Comparison of ENCODE assay signal across 1 cellular context in the genomic region with DNA sequence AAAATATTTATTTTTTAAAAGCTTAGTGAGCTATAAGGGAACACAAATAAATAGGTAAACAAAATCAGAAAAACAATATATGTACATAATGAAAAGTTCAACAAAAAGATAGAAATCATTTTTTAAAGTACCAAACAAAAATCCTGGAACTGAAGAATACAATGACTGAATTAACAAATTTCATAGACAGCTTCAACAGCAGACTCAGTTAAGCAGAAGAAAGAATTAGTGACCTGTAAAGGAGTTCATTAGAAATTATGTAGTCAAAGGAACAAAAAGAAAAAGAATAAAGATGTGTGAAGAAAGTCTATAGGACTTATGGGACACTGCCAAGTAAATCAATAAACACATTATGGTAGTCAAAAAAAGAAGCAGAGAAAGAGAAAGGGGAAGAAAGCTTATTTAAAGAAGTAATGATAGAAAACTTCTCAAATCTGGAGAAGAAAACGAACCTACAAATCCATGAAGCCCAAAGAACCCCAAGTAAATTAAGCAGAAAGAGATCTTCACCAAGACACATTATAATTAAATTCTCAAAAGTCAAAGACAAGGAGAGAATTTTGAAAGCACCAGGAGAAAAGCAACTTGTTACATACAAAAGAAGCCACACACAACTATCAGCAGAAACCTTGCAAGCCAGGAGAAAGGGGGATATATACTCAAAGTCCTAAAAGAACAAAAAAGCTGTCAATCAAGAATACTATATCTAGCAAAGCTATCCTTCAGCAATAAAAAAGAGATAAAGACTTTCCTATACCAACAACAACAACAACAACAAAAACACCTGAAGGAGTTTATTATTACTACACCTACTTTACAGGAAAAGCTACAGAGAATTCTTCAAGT.
A peak's percentile ranks its signal among the peaks of the same experiment; 100 is the strongest.
TF ChIP-seq lines count a peak whose summit lies in the region.

No MANE protein-coding gene starts in this region.

TF ChIP-seq in K562, 482 proteins besides CTCF, POLR2A, EP300 and RAD21:
- TF ChIP-seq, protein P1, sequence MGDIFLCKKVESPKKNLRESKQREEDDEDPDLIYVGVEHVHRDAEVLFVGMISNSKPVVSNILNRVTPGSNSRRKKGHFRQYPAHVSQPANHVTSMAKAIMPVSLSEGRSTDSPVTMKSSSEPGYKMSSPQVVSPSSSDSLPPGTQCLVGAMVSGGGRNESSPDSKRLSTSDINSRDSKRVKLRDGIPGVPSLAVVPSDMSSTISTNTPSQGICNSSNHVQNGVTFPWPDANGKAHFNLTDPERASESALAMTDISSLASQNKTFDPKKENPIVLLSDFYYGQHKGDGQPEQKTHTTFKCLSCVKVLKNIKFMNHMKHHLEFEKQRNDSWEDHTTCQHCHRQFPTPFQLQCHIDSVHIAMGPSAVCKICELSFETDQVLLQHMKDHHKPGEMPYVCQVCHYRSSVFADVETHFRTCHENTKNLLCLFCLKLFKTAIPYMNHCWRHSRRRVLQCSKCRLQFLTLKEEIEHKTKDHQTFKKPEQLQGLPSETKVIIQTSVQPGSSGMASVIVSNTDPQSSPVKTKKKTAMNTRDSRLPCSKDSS (IDR thresholded peaks at IDR 0.05; ENCODE audit: low read depth, partially characterized antibody) = peak; percentile 94
- TF ChIP-seq TRIM24 (IDR thresholded peaks at IDR 0.05) = peak; percentile 11 to 74; a peak in 2 of 4 replicates
- no peak for TF ChIP-seq HMGXB4 (CRISPR knock-in tag; IDR thresholded peaks at IDR 0.05)
- 0 out of 4 replicates have a peak, but pooled peaks of 1 of the 2 experiments have one; percentile 45 for TF ChIP-seq ARNT (IDR thresholded peaks at IDR 0.05)
- TF ChIP-seq CBX3 (IDR thresholded peaks at IDR 0.05; ENCODE audit: borderline replicate concordance in 1 of 2, low read length in 2 of 2) = peak in 1 of 2 experiments; percentile 92; a peak in 2 of 3 replicates
- TF ChIP-seq ZEB2 (IDR thresholded peaks at IDR 0.05) = peak; percentile 71
- TF ChIP-seq CBX5 (IDR thresholded peaks at IDR 0.05; ENCODE audit: borderline replicate concordance, low read depth) = peak; percentile 79
- 0 out of 2 replicates have a peak, but pooled peaks have one; percentile 22 for TF ChIP-seq JUN (IDR thresholded peaks at IDR 0.05; ENCODE audit: borderline replicate concordance, low read depth, low read length)
- no peak for TF ChIP-seq JUN (CRISPR knock-in tag; IDR thresholded peaks at IDR 0.05; ENCODE audit: borderline replicate concordance)
- TF ChIP-seq ZNF512 (tag; IDR thresholded peaks at IDR 0.05) = 0 out of 2 replicates have a peak, but pooled peaks have one; percentile 12
- TF ChIP-seq KLF10 (CRISPR knock-in tag; IDR thresholded peaks at IDR 0.05) = no peak
- 0 out of 2 replicates have a peak, but pooled peaks have one; percentile 22 for TF ChIP-seq NFRKB (IDR thresholded peaks at IDR 0.05; ENCODE audit: low read depth)
- peak; percentile 20; the same call in 1 of the 2 replicates for TF ChIP-seq EP400 (IDR thresholded peaks at IDR 0.05)
- TF ChIP-seq, protein P2, sequence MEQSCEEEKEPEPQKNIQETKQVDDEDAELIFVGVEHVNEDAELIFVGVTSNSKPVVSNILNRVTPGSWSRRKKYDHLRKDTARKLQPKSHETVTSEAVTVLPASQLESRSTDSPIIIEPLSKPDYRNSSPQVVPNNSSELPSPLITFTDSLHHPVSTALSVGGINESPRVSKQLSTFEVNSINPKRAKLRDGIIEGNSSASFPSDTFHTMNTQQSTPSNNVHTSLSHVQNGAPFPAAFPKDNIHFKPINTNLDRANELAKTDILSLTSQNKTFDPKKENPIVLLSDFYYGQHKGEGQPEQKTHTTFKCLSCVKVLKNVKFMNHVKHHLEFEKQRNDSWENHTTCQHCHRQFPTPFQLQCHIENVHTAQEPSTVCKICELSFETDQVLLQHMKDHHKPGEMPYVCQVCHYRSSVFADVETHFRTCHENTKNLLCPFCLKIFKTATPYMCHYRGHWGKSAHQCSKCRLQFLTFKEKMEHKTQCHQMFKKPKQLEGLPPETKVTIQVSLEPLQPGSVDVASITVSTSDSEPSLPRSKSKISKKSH (CRISPR knock-in tag; IDR thresholded peaks at IDR 0.05) = peak; percentile 88
- TF ChIP-seq, protein P3, sequence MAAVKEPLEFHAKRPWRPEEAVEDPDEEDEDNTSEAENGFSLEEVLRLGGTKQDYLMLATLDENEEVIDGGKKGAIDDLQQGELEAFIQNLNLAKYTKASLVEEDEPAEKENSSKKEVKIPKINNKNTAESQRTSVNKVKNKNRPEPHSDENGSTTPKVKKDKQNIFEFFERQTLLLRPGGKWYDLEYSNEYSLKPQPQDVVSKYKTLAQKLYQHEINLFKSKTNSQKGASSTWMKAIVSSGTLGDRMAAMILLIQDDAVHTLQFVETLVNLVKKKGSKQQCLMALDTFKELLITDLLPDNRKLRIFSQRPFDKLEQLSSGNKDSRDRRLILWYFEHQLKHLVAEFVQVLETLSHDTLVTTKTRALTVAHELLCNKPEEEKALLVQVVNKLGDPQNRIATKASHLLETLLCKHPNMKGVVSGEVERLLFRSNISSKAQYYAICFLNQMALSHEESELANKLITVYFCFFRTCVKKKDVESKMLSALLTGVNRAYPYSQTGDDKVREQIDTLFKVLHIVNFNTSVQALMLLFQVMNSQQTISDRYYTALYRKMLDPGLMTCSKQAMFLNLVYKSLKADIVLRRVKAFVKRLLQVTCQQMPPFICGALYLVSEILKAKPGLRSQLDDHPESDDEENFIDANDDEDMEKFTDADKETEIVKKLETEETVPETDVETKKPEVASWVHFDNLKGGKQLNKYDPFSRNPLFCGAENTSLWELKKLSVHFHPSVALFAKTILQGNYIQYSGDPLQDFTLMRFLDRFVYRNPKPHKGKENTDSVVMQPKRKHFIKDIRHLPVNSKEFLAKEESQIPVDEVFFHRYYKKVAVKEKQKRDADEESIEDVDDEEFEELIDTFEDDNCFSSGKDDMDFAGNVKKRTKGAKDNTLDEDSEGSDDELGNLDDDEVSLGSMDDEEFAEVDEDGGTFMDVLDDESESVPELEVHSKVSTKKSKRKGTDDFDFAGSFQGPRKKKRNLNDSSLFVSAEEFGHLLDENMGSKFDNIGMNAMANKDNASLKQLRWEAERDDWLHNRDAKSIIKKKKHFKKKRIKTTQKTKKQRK (IDR thresholded peaks at IDR 0.05; ENCODE audit: borderline replicate concordance, low read depth, low read length) = peak; percentile 11; the same call in 1 of the 2 replicates
- no peak for TF ChIP-seq TBP (optimal IDR thresholded peaks at IDR 0.05; ENCODE audit: low read depth, low read length)
- no peak for TF ChIP-seq SMARCA5 (IDR thresholded peaks at IDR 0.05)
- no peak for TF ChIP-seq TAF7 (tag; IDR thresholded peaks at IDR 0.05)
- peak; percentile 96 for TF ChIP-seq TRIM28 (IDR thresholded peaks at IDR 0.05)
- peak; percentile 94 for TF ChIP-seq HLTF (IDR thresholded peaks at IDR 0.05)
- TF ChIP-seq LEF1 (IDR thresholded peaks at IDR 0.05) = 0 out of 2 replicates have a peak, but pooled peaks have one; percentile 23
